8 cellular contexts compared by ENCODE assay signal in genomic region chr4:2537011-2537830, GRCh38. TPM values are rescaled to one million over a fixed set of nuclear protein-coding genes. Genes with fewer than 3 reads are reported as not detected.
A peak's percentile ranks its signal among the peaks of the same experiment; 100 is the strongest.
DNase-seq lines count a peak whose midpoint lies in the region; ATAC-seq, FAIRE-seq and TF ChIP-seq lines count a peak whose summit lies in the region.

No MANE protein-coding gene starts in this region.

- H3K36me3 ChIP-seq in bronchial epithelial cell (ENCODE audit: control insufficient read depth, insufficient read depth, low read length), result no peaks in the 10 kb centered on the region

- H3K9me3 Mint-ChIP-seq in CD14-positive monocyte, result no peaks in the 10 kb centered on the region

- no peaks in the 10 kb centered on the region for H3K27me3 ChIP-seq in bronchial epithelial cell (ENCODE audit: control insufficient read depth, insufficient read depth, low read length)

- peaks cover 1 to 2% (median 1%) of the 10 kb centered on the region in 3 donors for H3K27me3 Mint-ChIP-seq in CD14-positive monocyte (ENCODE audit: low read depth in 3 of 3)

- H3K27ac ChIP-seq in VCaP, result peak overlapping the region; percentile 93

- peak overlapping the region; percentile 86 for H3K4me3 ChIP-seq in bronchial epithelial cell (ENCODE audit: low read depth, low read length)

- DNase-seq in CD14-positive monocyte (ENCODE audit: low spot score) (peak; percentile 54), HuH-7 (ENCODE audit: low spot score) (peak; percentile 30), bronchial epithelial cell (ENCODE audit: low read depth) (peak; percentile 30), kidney glomerular epithelial cell (lab: John Stamatoyannopoulos, UW) (peak; percentile 6), NCI-H1048 (lab: John Stamatoyannopoulos, UW) (no peak)
- peak; percentile 13 to 37 (median 22) for DNase-seq in stimulated activated CD4-positive, alpha-beta T cell treated with anti-CD3 and anti-CD28 coated beads, Interleukin-1b, Interleukin-23, amount 100 ng/mL, for 24 hours (ENCODE audit: low read depth in 4 of 4, low spot score in 1 of 4)

- peak overlapping the region; percentile 63 to 87 (median 81) for H3K27ac Mint-ChIP-seq in CD14-positive monocyte

- peaks cover 25% of the 10 kb centered on the region for H3K4me1 Mint-ChIP-seq in CD14-positive monocyte

- peaks cover 2 to 7% of the 10 kb centered on the region in 2 donors for H3K36me3 Mint-ChIP-seq in CD14-positive monocyte

- intact Hi-C loops in CD14-positive monocyte (cut with micrococcal nuclease), result loop anchor here (2.0 to 5.0 kb wide), 5 partner anchors 50 to 425 kb away; partner anchors contain the start of genes HAUS3 (in 2 of the 2), POLN (in 2 of the 2), RNF4 (in 2 of the 2) and CFAP99 (in 1 of the 2)

- H3K4me3 Mint-ChIP-seq in CD14-positive monocyte, result peak overlapping the region; percentile 85 to 87

- TF ChIP-seq CTCF in CD14-positive monocyte (IDR thresholded peaks at IDR 0.05), result no peak
- no peak for TF ChIP-seq CTCF in VCaP (conservative IDR thresholded peaks at IDR 0.05)
- no peak for TF ChIP-seq CTCF in bronchial epithelial cell (IDR thresholded peaks at IDR 0.05; ENCODE audit: insufficient read depth, low read length, severe bottlenecking)

- no peak for FAIRE-seq in bronchial epithelial cell (lab: Jason Lieb, UNC)

- ATAC-seq in GM19463 (IDR thresholded peaks at IDR 0.05; ENCODE audit: unreplicated experiment), result peak; percentile 19

RNA-seq across cellular contexts. Expression of gene FAM193A, which starts 0.8 kb away (rescaled TPM):
- polyA plus RNA-seq in CD14-positive monocyte, result under 1 TPM; 0.66 to 0.82 TPM
- total RNA-seq in bronchial epithelial cell, result 6.6 and 7.6 TPM in 2 replicates
